ENCODE assay signal across 8 cellular contexts in genomic region chr17:57875109-57876022, GRCh38. TPM values are rescaled to one million over a fixed set of nuclear protein-coding genes. Genes with fewer than 3 reads are reported as not detected.
DNase-seq lines count a peak whose midpoint lies in the region; ATAC-seq and TF ChIP-seq lines count a peak whose summit lies in the region.

No MANE protein-coding gene starts in this region.

- peak; percentile 98 for DNase-seq in A172 (ENCODE audit: low spot score)
- DNase-seq in HS-5 (ENCODE audit: low read depth), result peak; percentile 94
- peak; percentile 97 for DNase-seq in fibroblast of the conjunctiva (ENCODE audit: low read depth)
- peak; percentile 92 for DNase-seq in non-pigmented ciliary epithelial cell (ENCODE audit: low read depth)
- no peak for DNase-seq in GM10266 (ENCODE audit: extremely low spot score)
- no peak for DNase-seq in NCI-H510A (lab: John Stamatoyannopoulos, UW)

- ATAC-seq in SK-N-SH treated with all-trans-retinoic acid at 6 μM for 48 hours, result peak; percentile 89
- no peak for ATAC-seq in activated CD4-positive, CD25-positive, alpha-beta regulatory T cell treated with anti-CD3 and anti-CD28 coated beads, Interleukin-2, amount 50 U/mL, for 24 hours

- TF ChIP-seq CTCF in GM10266 (IDR thresholded peaks at IDR 0.05; ENCODE audit: control insufficient read depth, insufficient read depth, low read depth, missing control alignments), result no peak

TF ChIP-seq in SK-N-SH treated with all-trans-retinoic acid at 6 μM for 48 hours, 23 proteins besides CTCF, POLR2A, EP300 and RAD21:
- no peak for TF ChIP-seq CSRNP3 (CRISPR knock-in tag; IDR thresholded peaks at IDR 0.05)
- peak; percentile 79; the same call in 1 of the 2 replicates for TF ChIP-seq CSDC2 (CRISPR knock-in tag; IDR thresholded peaks at IDR 0.05)
- TF ChIP-seq ZFP30 (CRISPR knock-in tag; IDR thresholded peaks at IDR 0.05), result no peak
- TF ChIP-seq TSHZ2 (CRISPR knock-in tag; IDR thresholded peaks at IDR 0.05), result peak; percentile 54; the same call in 1 of the 2 replicates
- TF ChIP-seq ARNTL (CRISPR knock-in tag; IDR thresholded peaks at IDR 0.05; ENCODE audit: borderline replicate concordance, low read depth), result no peak
- no peak; the same call in 1 of the 2 replicates for TF ChIP-seq ZFP3 (CRISPR knock-in tag; IDR thresholded peaks at IDR 0.05)
- peak; percentile 79 for TF ChIP-seq SNAI2 (CRISPR knock-in tag; IDR thresholded peaks at IDR 0.05)
- TF ChIP-seq RARB (CRISPR knock-in tag; IDR thresholded peaks at IDR 0.05), result peak; percentile 82; the same call in 1 of the 2 replicates
- TF ChIP-seq ESRRG (CRISPR knock-in tag; IDR thresholded peaks at IDR 0.05), result peak; percentile 35; the same call in 1 of the 2 replicates
- peak; percentile 90 for TF ChIP-seq CREB5 (CRISPR knock-in tag; IDR thresholded peaks at IDR 0.05; ENCODE audit: low read depth)
- peak; percentile 87 for TF ChIP-seq ZC3H10 (CRISPR knock-in tag; IDR thresholded peaks at IDR 0.05)
- no peak for TF ChIP-seq TOX (CRISPR knock-in tag; IDR thresholded peaks at IDR 0.05; ENCODE audit: borderline replicate concordance)
- no peak for TF ChIP-seq BACH2 (CRISPR knock-in tag; IDR thresholded peaks at IDR 0.05; ENCODE audit: borderline replicate concordance)
- no peak for TF ChIP-seq ZNF70 (CRISPR knock-in tag; IDR thresholded peaks at IDR 0.05)
- peak; percentile 52; the same call in 1 of the 2 replicates for TF ChIP-seq PATZ1 (CRISPR knock-in tag; IDR thresholded peaks at IDR 0.05; ENCODE audit: borderline replicate concordance)
- no peak for TF ChIP-seq GLIS3 (CRISPR knock-in tag; IDR thresholded peaks at IDR 0.05)
- peak; percentile 69 for TF ChIP-seq ISL1 (CRISPR knock-in tag; IDR thresholded peaks at IDR 0.05)
- no peak for TF ChIP-seq ZNF565 (CRISPR knock-in tag; conservative IDR thresholded peaks at IDR 0.05; ENCODE audit: low read depth)
- no peak for TF ChIP-seq ZNF8 (CRISPR knock-in tag; IDR thresholded peaks at IDR 0.05)
- no peak for TF ChIP-seq PPARA (CRISPR knock-in tag; IDR thresholded peaks at IDR 0.05; ENCODE audit: borderline replicate concordance)
- TF ChIP-seq OSR1 (CRISPR knock-in tag; IDR thresholded peaks at IDR 0.05), result no peak
- no peak for TF ChIP-seq POU6F1 (CRISPR knock-in tag; IDR thresholded peaks at IDR 0.05; ENCODE audit: borderline replicate concordance, low read depth)
- TF ChIP-seq TCF4 (CRISPR knock-in tag; IDR thresholded peaks at IDR 0.05; ENCODE audit: borderline replicate concordance), result no peak

RNA-seq across cellular contexts. Expression of gene MRPS23, which starts 25.5 kb away (rescaled TPM):
- 67.2 and 83.7 TPM in 2 replicates for total RNA-seq in A172 (2014; rRNA removed; shearing (Covaris generic))

Comparison
In these comparisons a context has a peak if more than half of its experiments do, and no peak if none do; other contexts are left out.
1. DNase-seq: peak in A172 (single experiment), HS-5 (single experiment), fibroblast of the conjunctiva (single experiment) and non-pigmented ciliary epithelial cell (single experiment); none in GM10266 (single experiment) and NCI-H510A (single experiment).